Comparison of ENCODE assay signal across 26 cellular contexts in the genomic region with DNA sequence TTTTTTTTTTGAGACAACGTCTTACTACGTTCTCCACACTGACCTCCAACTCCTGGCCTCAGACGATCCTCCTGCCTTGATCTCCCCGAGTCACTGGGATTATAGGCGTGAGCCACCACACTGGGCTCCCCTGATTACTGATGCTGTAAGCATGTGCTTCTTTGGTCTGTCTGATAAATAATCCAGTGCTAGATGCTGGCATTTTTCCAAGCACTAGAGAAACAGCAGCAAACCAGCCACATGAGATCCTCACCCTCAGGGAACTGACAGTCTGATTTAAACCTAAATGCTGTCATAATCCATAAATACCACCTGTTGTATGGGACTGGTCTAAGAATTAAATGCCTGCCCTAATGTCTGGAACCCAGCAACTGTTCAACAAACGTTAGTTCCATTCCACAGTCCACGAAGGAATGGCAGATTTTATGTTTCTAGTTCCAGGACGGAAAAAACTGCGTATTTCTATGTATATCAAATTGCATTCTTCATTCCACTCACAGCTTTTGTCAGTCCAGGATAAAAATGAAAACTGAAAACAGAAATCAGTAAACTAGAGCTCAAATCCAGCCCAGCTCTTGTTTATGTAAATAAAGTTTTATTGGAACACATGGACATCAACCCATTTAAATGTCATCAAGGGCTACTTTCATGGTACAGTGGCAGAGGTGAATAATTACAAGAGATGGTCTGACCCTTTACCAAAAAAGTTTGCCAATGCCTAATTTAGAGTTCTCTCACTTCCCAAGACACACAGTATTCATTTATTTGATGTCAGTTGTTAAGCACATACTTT. TPM values are rescaled to one million over a fixed set of nuclear protein-coding genes. Genes with fewer than 3 reads are reported as not detected.
DNase-seq lines count a peak whose midpoint lies in the region; ATAC-seq, FAIRE-seq and TF ChIP-seq lines count a peak whose summit lies in the region.
"Had no signal": no experiment of that assay in that cellular context is flagged by ENCODE, and none has a peak within 500 bp of the region (broad histone marks: within the 10 kb centered on the region; RNA-seq: fewer than 3 reads in every experiment).

No MANE protein-coding gene starts in this region.

- H3K4me2 ChIP-seq in K562 (ENCODE audit: insufficient read depth, low read length), result no peak overlapping the region
- H3K4me2 ChIP-seq: BLaER1 treated with 17β-estradiol and CSF1 and Interleukin-3, amounts not matched to agents 10 nM and 100 nM had no signal

- H3K27me3 ChIP-seq in K562 (ENCODE audit: control insufficient read depth in 2 of 2, insufficient read depth in 2 of 2, low read length in 2 of 2), result no peaks in the 10 kb centered on the region
- H3K27me3 ChIP-seq: BLaER1 treated with 17β-estradiol and CSF1 and Interleukin-3, amounts not matched to agents 10 nM and 100 nM had no signal

- no peak for TF ChIP-seq EP300 in K562 (IDR thresholded peaks at IDR 0.05; ENCODE audit: low read length)

- TF ChIP-seq RAD21 in K562 (CRISPR knock-in tag; conservative IDR thresholded peaks at IDR 0.05 in 1 of 2, IDR thresholded peaks at IDR 0.05 in 1 of 2), result no peak

- H3K36me3 Mint-ChIP-seq in nephron (ENCODE audit: low read depth), result peaks cover 27% of the 10 kb centered on the region

- peaks cover 4% of the 10 kb centered on the region for H3K9me3 Mint-ChIP-seq in nephron
- H3K9me3 Mint-ChIP-seq: CD8-positive, alpha-beta T cell; HFFc6 had no signal

- no peak overlapping the region for H3K4me3 ChIP-seq in K562
- H3K4me3 ChIP-seq: BLaER1 treated with 17β-estradiol and CSF1 and Interleukin-3, amounts not matched to agents 10 nM and 100 nM had no signal

- FAIRE-seq in K562 (lab: Jason Lieb, UNC), result no peak
- FAIRE-seq: H54 had no signal

- TF ChIP-seq POLR2A in K562 (conservative IDR thresholded peaks at IDR 0.05), result no peak

- in situ Hi-C loops in K562 (cut with MboI), result no loop called here

- intact Hi-C loops in K562 (cut with micrococcal nuclease), result no loop called here

- DNase-seq in DMS 273 (lab: John Stamatoyannopoulos, UW; ENCODE audit: unreplicated experiment) (peak; percentile 12), DMS 273 treated with DMSO at 0.1 percent for 48 hours (lab: John Stamatoyannopoulos, UW) (no peak), NCI-H69 (lab: John Stamatoyannopoulos, UW) (peak; percentile 19), K562 (ENCODE audit: extremely low read depth in 1 of 4, low spot score in 3 of 4) (peak in 1 of 4 experiments; percentile 34), germinal center (ENCODE audit: low spot score) (no peak), GM10248 (ENCODE audit: extremely low spot score) (no peak)
- DNase-seq: ACHN; CD8-positive, alpha-beta T cell; EL; GF-D8; HFFc6; KBM-7; MM.1S; NCI-H1048; NCI-H1436; NCI-H187 treated with DMSO at 0.1 percent for 48 hours; NCI-H2107; NCI-H2227 treated with DMSO at 0.1 percent for 48 hours; NCI-H510A treated with DMSO at 0.1 percent for 48 hours; OCI-M1 had no signal

- H3K4me1 ChIP-seq in K562 (replicated peaks in 1 of 2; ENCODE audit: control insufficient read depth in 2 of 2, insufficient read depth in 2 of 2, low read length in 2 of 2), result no peaks in the 10 kb centered on the region; a peak in 1 of 5 replicates
- H3K4me1 ChIP-seq: BLaER1 treated with 17β-estradiol and CSF1 and Interleukin-3, amounts not matched to agents 10 nM and 100 nM had no signal

- no peaks in the 10 kb centered on the region for H3K36me3 ChIP-seq in K562 (ENCODE audit: control insufficient read depth, insufficient read depth, low read length)

- H3K9me3 ChIP-seq in K562 (replicated peaks; ENCODE audit: control insufficient read depth, insufficient read depth, low read depth, low read length), result no peaks in the 10 kb centered on the region
- H3K9me3 ChIP-seq: BLaER1 treated with 17β-estradiol and CSF1 and Interleukin-3, amounts not matched to agents 10 nM and 100 nM had no signal

- H3K27ac ChIP-seq in K562 (ENCODE audit: extremely low read depth, low read depth, low read length), result no peak overlapping the region
- H3K27ac ChIP-seq: 22Rv1; BLaER1 treated with 17β-estradiol and CSF1 and Interleukin-3, amounts not matched to agents 10 nM and 100 nM had no signal

- no peaks in the 10 kb centered on the region for H3K27me3 Mint-ChIP-seq in nephron (ENCODE audit: low read depth)

- H3K9ac ChIP-seq in K562 (ENCODE audit: insufficient read depth in 1 of 2, low read depth in 2 of 2, low read length in 2 of 2), result no peak overlapping the region; a peak in 1 of 4 replicates
- H3K9ac ChIP-seq: BLaER1 treated with 17β-estradiol and CSF1 and Interleukin-3, amounts not matched to agents 10 nM and 100 nM had no signal

- WGBS in K562 (ENCODE audit: insufficient coverage, low coverage, missing lambda C conversion rate), result 62% methylated on average over 7 of the region's 9 CpGs

- H2AFZ ChIP-seq in K562 (ENCODE audit: low read depth, low read length), result no peak overlapping the region

- POLR2A ChIA-PET in K562 (lab: Yijun Ruan, JAX), result no interaction called here
- POLR2A ChIA-PET in GM10248 (lab: Yijun Ruan, JAX), result no interaction called here

- no peaks in the 10 kb centered on the region for H3K4me1 Mint-ChIP-seq in nephron

- ATAC-seq in K562, result no peak
- no peak for ATAC-seq in GM18870 (IDR thresholded peaks at IDR 0.05; ENCODE audit: unreplicated experiment)
- ATAC-seq: CD8-positive, alpha-beta T cell; Right ventricle myocardium inferior had no signal

- no peaks in the 10 kb centered on the region for H3K79me2 ChIP-seq in K562 (ENCODE audit: control insufficient read depth, insufficient read depth, low read length)

- H4K20me1 ChIP-seq in K562 (replicated peaks; ENCODE audit: control insufficient read depth, insufficient read depth, low read length), result no peaks in the 10 kb centered on the region
- H4K20me1 ChIP-seq: BLaER1 treated with 17β-estradiol and CSF1 and Interleukin-3, amounts not matched to agents 10 nM and 100 nM had no signal

- CTCF ChIA-PET in K562 (lab: Yijun Ruan, JAX; ENCODE audit: low intra/inter-chr PET ratio), result no interaction called here
- CTCF ChIA-PET in GM10248 (lab: Yijun Ruan, JAX), result no interaction called here

- no peak overlapping the region for H3K4me3 Mint-ChIP-seq in nephron
- H3K4me3 Mint-ChIP-seq: CD8-positive, alpha-beta T cell; HFFc6 had no signal

- TF ChIP-seq CTCF in K562 (IDR thresholded peaks at IDR 0.05 in 2 of 3, conservative IDR thresholded peaks at IDR 0.05 in 1 of 3; ENCODE audit: insufficient read depth in 2 of 3, low read depth in 1 of 3, low read length in 3 of 3) (no peak), nephron (IDR thresholded peaks at IDR 0.05; ENCODE audit: unreplicated experiment in 3 of 3) (no peak), GM10248 (IDR thresholded peaks at IDR 0.05; ENCODE audit: control extremely low read depth, extremely low read depth, low read depth, missing control alignments) (no peak)

- H3K9me1 ChIP-seq in K562 (ENCODE audit: control insufficient read depth, insufficient read depth, low read length), result no peaks in the 10 kb centered on the region

- H3K27ac Mint-ChIP-seq in nephron, result peak overlapping the region in 2 of 3 experiments; percentile 24 to 44
- H3K27ac Mint-ChIP-seq: CD8-positive, alpha-beta T cell; HFFc6 had no signal

- BruUV-seq in K562 (replicated peaks; lab: Mats Ljungman, UMichigan), result TSS peak; percentile 45

TF ChIP-seq in K562, 482 proteins besides CTCF, POLR2A, EP300 and RAD21 (continues in another document):
- TF ChIP-seq, protein P1, sequence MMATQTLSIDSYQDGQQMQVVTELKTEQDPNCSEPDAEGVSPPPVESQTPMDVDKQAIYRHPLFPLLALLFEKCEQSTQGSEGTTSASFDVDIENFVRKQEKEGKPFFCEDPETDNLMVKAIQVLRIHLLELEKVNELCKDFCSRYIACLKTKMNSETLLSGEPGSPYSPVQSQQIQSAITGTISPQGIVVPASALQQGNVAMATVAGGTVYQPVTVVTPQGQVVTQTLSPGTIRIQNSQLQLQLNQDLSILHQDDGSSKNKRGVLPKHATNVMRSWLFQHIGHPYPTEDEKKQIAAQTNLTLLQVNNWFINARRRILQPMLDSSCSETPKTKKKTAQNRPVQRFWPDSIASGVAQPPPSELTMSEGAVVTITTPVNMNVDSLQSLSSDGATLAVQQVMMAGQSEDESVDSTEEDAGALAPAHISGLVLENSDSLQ (IDR thresholded peaks at IDR 0.05), result no peak

RNA-seq across cellular contexts. Expression of gene SLC35D2, which starts 20.1 kb away (rescaled TPM):
- 10.4 and 12.2 TPM in 2 replicates for total RNA-seq in K562 (2011; cell fraction: chromatin; rRNA removed; ENCODE audit: low replicate concordance)
- 7.6 and 8.5 TPM in 2 replicates for total RNA-seq in K562 (2011; cell fraction: nucleolus; rRNA removed)
- total RNA-seq in K562 (2011; cell fraction: nucleoplasm; rRNA removed), result 13.0 and 19.7 TPM in 2 replicates
- total RNA-seq in K562 (2014; rRNA removed), result 7.9 and 8.0 TPM in 2 replicates
- total RNA-seq in K562 (2014; rRNA removed; fragmentation: Illumina TruSeq; extraction: Trizol), result 11.8 and 13.9 TPM in 2 replicates
- 12.9 and 13.2 TPM in 2 replicates for total RNA-seq in K562 (2015; rRNA removed; fragmentation: Illumina TruSeq; extraction: Trizol)
- 10.6 and 11.7 TPM in 2 replicates for total RNA-seq in K562 (2021)
- polyA plus RNA-seq in K562 (2011; rRNA removed), result 11.2 and 14.9 TPM in 2 replicates
- polyA plus RNA-seq in K562 (2011; cell fraction: cytosol; rRNA removed), result 8.2 and 13.3 TPM in 2 replicates
- 8.4 and 9.7 TPM in 2 replicates for polyA plus RNA-seq in K562 (2011; cell fraction: nucleus; rRNA removed)
- polyA plus RNA-seq in K562 (2012), result 14.5 and 32.7 TPM in 2 replicates
- polyA plus RNA-seq in K562 (2014; fragmentation: Illumina TruSeq; extraction: Trizol), result 12.1 and 12.7 TPM in 2 replicates
- polyA plus RNA-seq in K562 (2014; fragmentation: Nextera tagmentation; extraction: Ambion mirVana), result 1 to 10 TPM; 2.9 to 3.2 TPM
- polyA plus RNA-seq in K562 (2014; rRNA removed), result 9.0 and 14.1 TPM in 2 replicates
- 8.9 and 9.0 TPM in 2 replicates for polyA minus RNA-seq in K562 (2011; rRNA and poly(A)+ RNA removed)
- 5.2 and 5.9 TPM in 2 replicates for polyA minus RNA-seq in K562 (2011; cell fraction: cytosol; rRNA and poly(A)+ RNA removed)
- polyA minus RNA-seq in K562 (2011; cell fraction: nucleus; rRNA and poly(A)+ RNA removed), result 2.2 and 4.7 TPM in 2 replicates

RNA-seq across cellular contexts. Expression of gene ZNF367, which starts 54.8 kb away (rescaled TPM):
- total RNA-seq in K562 (2011; cell fraction: chromatin; rRNA removed; ENCODE audit: low replicate concordance), result 5.9 and 11.7 TPM in 2 replicates
- 5.3 and 6.2 TPM in 2 replicates for total RNA-seq in K562 (2011; cell fraction: nucleolus; rRNA removed)
- total RNA-seq in K562 (2011; cell fraction: nucleoplasm; rRNA removed), result 7.2 and 10.0 TPM in 2 replicates
- total RNA-seq in K562 (2014; rRNA removed), result 12.4 and 13.2 TPM in 2 replicates
- 11.8 and 13.2 TPM in 2 replicates for total RNA-seq in K562 (2014; rRNA removed; fragmentation: Illumina TruSeq; extraction: Trizol)
- total RNA-seq in K562 (2015; rRNA removed; fragmentation: Illumina TruSeq; extraction: Trizol), result 12.6 and 14.4 TPM in 2 replicates
- 13.1 and 13.2 TPM in 2 replicates for total RNA-seq in K562 (2021)
- polyA plus RNA-seq in K562 (2011; rRNA removed), result 7.3 and 9.1 TPM in 2 replicates
- 3.0 and 3.3 TPM in 2 replicates for polyA plus RNA-seq in K562 (2011; cell fraction: cytosol; rRNA removed)
- 6.6 and 7.8 TPM in 2 replicates for polyA plus RNA-seq in K562 (2011; cell fraction: nucleus; rRNA removed)
- 6.5 and 7.2 TPM in 2 replicates for polyA plus RNA-seq in K562 (2012)
- 9.4 and 10.0 TPM in 2 replicates for polyA plus RNA-seq in K562 (2014; fragmentation: Illumina TruSeq; extraction: Trizol)
- 1 to 10 TPM; 2.7 TPM for polyA plus RNA-seq in K562 (2014; fragmentation: Nextera tagmentation; extraction: Ambion mirVana)
- polyA plus RNA-seq in K562 (2014; rRNA removed), result 9.9 and 10.8 TPM in 2 replicates
- 5.4 and 6.1 TPM in 2 replicates for polyA minus RNA-seq in K562 (2011; rRNA and poly(A)+ RNA removed)
- 3.6 TPM in 2 replicates for polyA minus RNA-seq in K562 (2011; cell fraction: cytosol; rRNA and poly(A)+ RNA removed)
- 6.5 and 6.6 TPM in 2 replicates for polyA minus RNA-seq in K562 (2011; cell fraction: nucleus; rRNA and poly(A)+ RNA removed)

Comparison
In these comparisons a context has a peak if more than half of its experiments do, and no peak if none do; other contexts are left out.
1. DNase-seq: peak in DMS 273 (single experiment) and NCI-H69 (single experiment); none in DMS 273 treated with DMSO at 0.1 percent for 48 hours (single experiment), germinal center (single experiment) and GM10248 (single experiment).